Comparison of ENCODE assay signal across 16 cellular contexts in the genomic region with DNA sequence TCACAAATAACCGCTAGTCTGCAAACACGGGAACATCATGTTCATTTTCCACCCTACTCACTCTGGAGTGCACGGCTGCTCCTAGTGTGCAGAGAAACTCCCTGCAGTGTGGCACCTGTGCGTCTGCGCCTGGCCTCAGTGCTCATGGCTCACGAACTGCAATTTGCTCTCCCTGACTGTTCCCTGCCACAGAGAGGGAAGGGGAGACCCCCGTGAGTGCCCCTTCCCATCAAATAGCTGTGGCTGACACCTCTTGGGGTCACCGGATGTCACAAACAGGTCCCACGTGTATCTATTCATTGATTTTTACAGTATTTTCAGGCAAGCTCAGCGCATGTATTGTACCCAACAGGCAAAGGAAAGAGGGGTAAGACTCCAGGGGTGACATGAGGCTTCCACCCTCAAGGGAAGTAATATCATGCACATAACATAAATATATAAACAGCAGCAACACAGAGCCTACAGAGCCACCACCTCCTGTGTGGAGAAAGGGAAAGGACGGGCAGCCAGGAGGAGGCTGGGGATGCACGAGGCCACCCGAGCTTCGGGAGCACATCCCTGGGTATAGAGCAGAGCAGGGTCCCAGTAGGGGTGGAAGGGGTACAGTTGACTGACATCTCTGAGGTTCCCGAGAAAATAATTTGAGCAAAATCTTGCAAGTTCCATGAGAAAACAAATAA.
DNase-seq lines count a peak whose midpoint lies in the region; ATAC-seq lines count a peak whose summit lies in the region.
"Had no signal": no experiment of that assay in that cellular context is flagged by ENCODE, and none has a peak within 500 bp of the region (broad histone marks: within the 10 kb centered on the region; RNA-seq: fewer than 3 reads in every experiment).

No MANE protein-coding gene starts in this region.

- ATAC-seq in HG02970 (IDR thresholded peaks at IDR 0.05; ENCODE audit: low FRiP score, unreplicated experiment): no peak
- ATAC-seq: A549, GM23338, SK-N-SH treated with all-trans-retinoic acid at 6 μM for 48 hours had no signal

- no peaks in the 10 kb centered on the region for H3K9me3 ChIP-seq in neuronal stem cell (replicated peaks in 1 of 2; ENCODE audit: control insufficient read depth in 2 of 2, insufficient read depth in 1 of 2, low read depth in 1 of 2, low read length in 2 of 2)
- H3K9me3 ChIP-seq: A549, Peyer's patch had no signal

- no peak overlapping the region for H2AK5ac ChIP-seq in neuronal stem cell (ENCODE audit: low read depth, low read length)

- no peak overlapping the region for H2BK120ac ChIP-seq in neuronal stem cell (ENCODE audit: low read depth, low read length)

- peak overlapping the region; percentile 45 for H3K18ac ChIP-seq in neuronal stem cell (ENCODE audit: low read length)

- H2BK5ac ChIP-seq in neuronal stem cell (ENCODE audit: low read length): no peak overlapping the region

- peak; percentile 37 for DNase-seq in NCI-H510A treated with DMSO at 0.1 percent for 48 hours (lab: John Stamatoyannopoulos, UW)
- no peak for DNase-seq in NCI-H510A (lab: John Stamatoyannopoulos, UW)
- DNase-seq in NCI-H774 (lab: John Stamatoyannopoulos, UW): peak; percentile 72
- no peak for DNase-seq in neuronal stem cell (ENCODE audit: low spot score)
- no peak for DNase-seq in substantia nigra (lab: John Stamatoyannopoulos, UW)
- DNase-seq in 8988T: no peak
- DNase-seq: DMS53, GDM1, HCEC 1CT, NCI-H1694, NCI-H446 had no signal

- H2AFZ ChIP-seq in neuronal stem cell (ENCODE audit: low read length): no peak overlapping the region
- H2AFZ ChIP-seq: GM23338 had no signal

- H3K9ac ChIP-seq in neuronal stem cell (ENCODE audit: low read depth, low read length, poor library complexity): peak overlapping the region; percentile 44

- H3K14ac ChIP-seq in neuronal stem cell (ENCODE audit: low read length): no peak overlapping the region

- no peak overlapping the region for H3K4me3 ChIP-seq in neuronal stem cell (ENCODE audit: low read length in 2 of 2)
- H3K4me3 ChIP-seq: A549, GM23338, Peyer's patch had no signal

- no peak overlapping the region for H3K23ac ChIP-seq in neuronal stem cell (ENCODE audit: low read depth, low read length, poor library complexity)

- no peaks in the 10 kb centered on the region for H3K36me3 ChIP-seq in neuronal stem cell (replicated peaks in 1 of 2; ENCODE audit: control insufficient read depth in 2 of 2, insufficient read depth in 2 of 2, low read length in 2 of 2)
- H3K36me3 ChIP-seq: Peyer's patch had no signal

- H2BK15ac ChIP-seq in neuronal stem cell (ENCODE audit: low read length): no peak overlapping the region

- no peak overlapping the region for H3K4ac ChIP-seq in neuronal stem cell (ENCODE audit: low read length)

- H3K4me2 ChIP-seq in neuronal stem cell (ENCODE audit: insufficient read depth, low read length, poor library complexity, severe bottlenecking): no peak overlapping the region
- H3K4me2 ChIP-seq: A549, GM23338 had no signal

- no peak overlapping the region for H2BK12ac ChIP-seq in neuronal stem cell (ENCODE audit: low read length)

- no peaks in the 10 kb centered on the region for H3K79me1 ChIP-seq in neuronal stem cell (ENCODE audit: low read depth, low read length)

- H4K8ac ChIP-seq in neuronal stem cell (ENCODE audit: low read depth, low read length): no peak overlapping the region

- no peak overlapping the region for H4K91ac ChIP-seq in neuronal stem cell (ENCODE audit: low read depth, low read length, poor library complexity)

- no peaks in the 10 kb centered on the region for H3K4me1 ChIP-seq in neuronal stem cell (ENCODE audit: control insufficient read depth in 2 of 2, insufficient read depth in 1 of 2, low read depth in 1 of 2, low read length in 2 of 2)
- H3K4me1 ChIP-seq: A549, Peyer's patch had no signal

- peaks cover 0 to 15% (median 0%) of the 10 kb centered on the region in 3 experiments for H3K27me3 ChIP-seq in neuronal stem cell (ENCODE audit: control insufficient read depth in 3 of 3, insufficient read depth in 3 of 3, low read depth in 1 of 3, low read length in 3 of 3)
- H3K27me3 ChIP-seq: Peyer's patch had no signal

- WGBS in neuronal stem cell (ENCODE audit: extremely low coverage in 2 of 2, insufficient read length in 2 of 2, insufficient replicate concordance in 1 of 2), 2 donors: no CpG with 5 or more reads among the region's 15 CpGs

- H3K27ac ChIP-seq in neuronal stem cell (replicated peaks; ENCODE audit: low read length): no peak overlapping the region
- no peak overlapping the region for H3K27ac ChIP-seq in substantia nigra (ENCODE audit: low read depth, low read length, poor library complexity, severe bottlenecking)
- H3K27ac ChIP-seq: A549, Peyer's patch had no signal

Comparison
In these comparisons a context has a peak if more than half of its experiments do, and no peak if none do; other contexts are left out.
1. DNase-seq: peak in NCI-H510A treated with DMSO at 0.1 percent for 48 hours (single experiment) and NCI-H774 (single experiment); none in NCI-H510A (single experiment), neuronal stem cell (single experiment), substantia nigra (0 of 49) and 8988T (single experiment).